1 cellular context compared by ENCODE assay signal in genomic region chr2:120028795-120029194, GRCh38.
TF ChIP-seq lines count a peak whose summit lies in the region.

No MANE protein-coding gene starts in this region.

TF ChIP-seq in HepG2, 621 proteins besides CTCF, POLR2A, EP300 and RAD21 (continued from another document):
- TF ChIP-seq ZKSCAN1 (IDR thresholded peaks at IDR 0.05; ENCODE audit: low read length): peak; percentile 88
